ENCODE assay signal across 10 cellular contexts in genomic region chr9:83977196-83977595, GRCh38. TPM values are rescaled to one million over a fixed set of nuclear protein-coding genes. Genes with fewer than 3 reads are reported as not detected.
DNase-seq lines count a peak whose midpoint lies in the region; ATAC-seq and TF ChIP-seq lines count a peak whose summit lies in the region.
"Had no signal": no experiment of that assay in that cellular context is flagged by ENCODE, and none has a peak within 500 bp of the region (broad histone marks: within the 10 kb centered on the region; RNA-seq: fewer than 3 reads in every experiment).

No MANE protein-coding gene starts in this region.

- H3K27me3 Mint-ChIP-seq in activated T-cell treated with anti-CD3 and anti-CD28 coated beads, Interleukin-2, amount 50 U/mL, for 72 hours (ENCODE audit: low read depth) = no peaks in the 10 kb centered on the region
- H3K27me3 Mint-ChIP-seq in activated CD4-positive, alpha-beta memory T cell treated with anti-CD3 and anti-CD28 coated beads for 36 hours = no peaks in the 10 kb centered on the region
- H3K27me3 Mint-ChIP-seq in stimulated activated naive B cell treated with anti-CD40 and anti-IgM and Interleukin-4, amounts not matched to agents 10 μg/mL and 1 μg/mL and 100 μg/mL, for 72 hours = no peaks in the 10 kb centered on the region

- no peak for TF ChIP-seq CTCF in foreskin fibroblast (IDR thresholded peaks at IDR 0.05; ENCODE audit: low read depth, low read length)

- peaks cover 51% of the 10 kb centered on the region for H3K4me1 Mint-ChIP-seq in activated T-cell treated with anti-CD3 and anti-CD28 coated beads, Interleukin-2, amount 50 U/mL, for 72 hours (ENCODE audit: low read depth)
- peaks cover 52% of the 10 kb centered on the region for H3K4me1 Mint-ChIP-seq in activated CD4-positive, alpha-beta memory T cell treated with anti-CD3 and anti-CD28 coated beads for 36 hours (ENCODE audit: low read depth)
- peaks cover 23 to 53% of the 10 kb centered on the region in 2 donors for H3K4me1 Mint-ChIP-seq in stimulated activated naive B cell treated with anti-CD40 and anti-IgM and Interleukin-4, amounts not matched to agents 10 μg/mL and 1 μg/mL and 100 μg/mL, for 72 hours

- no peaks in the 10 kb centered on the region for H3K9me3 Mint-ChIP-seq in activated T-cell treated with anti-CD3 and anti-CD28 coated beads, Interleukin-2, amount 50 U/mL, for 72 hours
- H3K9me3 Mint-ChIP-seq in activated CD4-positive, alpha-beta memory T cell treated with anti-CD3 and anti-CD28 coated beads for 36 hours = no peaks in the 10 kb centered on the region
- no peaks in the 10 kb centered on the region for H3K9me3 Mint-ChIP-seq in stimulated activated naive B cell treated with anti-CD40 and anti-IgM and Interleukin-4, amounts not matched to agents 10 μg/mL and 1 μg/mL and 100 μg/mL, for 72 hours

- CTCF ChIA-PET in activated CD4-positive, alpha-beta memory T cell treated with anti-CD3 and anti-CD28 coated beads for 36 hours (lab: Charles Lee) = interaction anchor here (0.8 to 1.0 kb wide), 2 partner anchors 12 to 175 kb away, joined by 3 to 4 read pairs; no protein-coding TSS in a partner anchor

- H3K4me3 ChIP-seq in foreskin fibroblast (ENCODE audit: low read depth in 1 of 2, low read length in 2 of 2) = peak overlapping the region; percentile 81 to 97

- peaks cover 33 to 68% of the 10 kb centered on the region in 2 donors for H3K36me3 Mint-ChIP-seq in activated T-cell treated with anti-CD3 and anti-CD28 coated beads, Interleukin-2, amount 50 U/mL, for 72 hours (ENCODE audit: insufficient read depth in 2 of 2)
- peaks cover 70% of the 10 kb centered on the region for H3K36me3 Mint-ChIP-seq in activated CD4-positive, alpha-beta memory T cell treated with anti-CD3 and anti-CD28 coated beads for 36 hours
- H3K36me3 Mint-ChIP-seq in stimulated activated naive B cell treated with anti-CD40 and anti-IgM and Interleukin-4, amounts not matched to agents 10 μg/mL and 1 μg/mL and 100 μg/mL, for 72 hours = peaks cover 49 to 56% of the 10 kb centered on the region in 2 donors

- ATAC-seq in activated T-cell treated with anti-CD3 and anti-CD28 coated beads, Interleukin-2, amount 50 U/mL, for 72 hours (replicated peaks in 1 of 2) = no peak
- no peak for ATAC-seq in stimulated activated naive B cell treated with anti-CD40 and anti-IgM and Interleukin-4, amounts not matched to agents 10 μg/mL and 1 μg/mL and 100 μg/mL, for 72 hours (replicated peaks)
- no peak for ATAC-seq in HG03097 (IDR thresholded peaks at IDR 0.05; ENCODE audit: low FRiP score, unreplicated experiment)

- POLR2A ChIA-PET in activated CD4-positive, alpha-beta memory T cell treated with anti-CD3 and anti-CD28 coated beads for 36 hours (lab: Charles Lee) = interaction anchor here (2.4 kb wide), 1 partner anchor 10 kb away, joined by 8 read pairs; no protein-coding TSS in a partner anchor

- peak overlapping the region; percentile 87 to 97 for H3K4me3 Mint-ChIP-seq in activated T-cell treated with anti-CD3 and anti-CD28 coated beads, Interleukin-2, amount 50 U/mL, for 72 hours
- H3K4me3 Mint-ChIP-seq in activated CD4-positive, alpha-beta memory T cell treated with anti-CD3 and anti-CD28 coated beads for 36 hours = peak overlapping the region; percentile 96
- H3K4me3 Mint-ChIP-seq in stimulated activated naive B cell treated with anti-CD40 and anti-IgM and Interleukin-4, amounts not matched to agents 10 μg/mL and 1 μg/mL and 100 μg/mL, for 72 hours = peak overlapping the region; percentile 97 to 99

- peak overlapping the region; percentile 98 for H3K27ac Mint-ChIP-seq in activated T-cell treated with anti-CD3 and anti-CD28 coated beads, Interleukin-2, amount 50 U/mL, for 72 hours
- H3K27ac Mint-ChIP-seq in activated CD4-positive, alpha-beta memory T cell treated with anti-CD3 and anti-CD28 coated beads for 36 hours = peak overlapping the region; percentile 99
- H3K27ac Mint-ChIP-seq in stimulated activated naive B cell treated with anti-CD40 and anti-IgM and Interleukin-4, amounts not matched to agents 10 μg/mL and 1 μg/mL and 100 μg/mL, for 72 hours = no peak overlapping the region

- no peak for DNase-seq in activated T-cell treated with anti-CD3 and anti-CD28 coated beads, Interleukin-2, amount 50 U/mL, for 72 hours
- DNase-seq in activated T-cell treated with anti-CD3 and anti-CD28 coated beads for 4 hours = no peak
- DNase-seq in activated CD4-positive, alpha-beta memory T cell treated with anti-CD3 and anti-CD28 coated beads for 36 hours = no peak
- no peak for DNase-seq in foreskin fibroblast
- DNase-seq in stimulated activated naive B cell treated with anti-CD40 and anti-IgM and Interleukin-4, amounts not matched to agents 10 μg/mL and 1 μg/mL and 100 μg/mL, for 72 hours = no peak
- DNase-seq in hippocampal formation (lab: John Stamatoyannopoulos, UW) = no peak
- no peak for DNase-seq in NCI-H1417 (lab: John Stamatoyannopoulos, UW)
- DNase-seq: COR-L47, islet precursor cell had no signal

- intact Hi-C loops in activated CD4-positive, alpha-beta memory T cell treated with anti-CD3 and anti-CD28 coated beads for 36 hours (cut with micrococcal nuclease) = loop anchor here (10.0 kb wide), 1 partner anchor 778 kb away; no protein-coding TSS in a partner anchor

RNA-seq across cellular contexts. Expression of gene HNRNPK, which starts 2.8 kb away (rescaled TPM):
- total RNA-seq in activated T-cell treated with anti-CD3 and anti-CD28 coated beads, Interleukin-2, amount 50 U/mL, for 72 hours = 100 to 1,000 TPM; 638 to 674 TPM
- total RNA-seq in activated CD4-positive, alpha-beta memory T cell treated with anti-CD3 and anti-CD28 coated beads for 36 hours = 100 to 1,000 TPM; 694 to 716 TPM

RNA-seq across cellular contexts. Expression of gene RMI1, which starts 3.4 kb away (rescaled TPM):
- 10 to 100 TPM; 22.4 to 23.5 TPM for total RNA-seq in activated T-cell treated with anti-CD3 and anti-CD28 coated beads, Interleukin-2, amount 50 U/mL, for 72 hours
- 10 to 100 TPM; 20.3 to 22.6 TPM for total RNA-seq in activated CD4-positive, alpha-beta memory T cell treated with anti-CD3 and anti-CD28 coated beads for 36 hours

RNA-seq across cellular contexts. Expression of gene KIF27, which starts 56.0 kb away (rescaled TPM):
- 1 to 10 TPM; 5.4 to 6.4 TPM for total RNA-seq in activated T-cell treated with anti-CD3 and anti-CD28 coated beads, Interleukin-2, amount 50 U/mL, for 72 hours
- total RNA-seq in activated CD4-positive, alpha-beta memory T cell treated with anti-CD3 and anti-CD28 coated beads for 36 hours = 1 to 10 TPM; 2.6 to 3.0 TPM
